Comparison of ENCODE assay signal across 7 cellular contexts in genomic region chr5:93022211-93022610, GRCh38.
"Had no signal": no experiment of that assay in that cellular context is flagged by ENCODE, and none has a peak within 500 bp of the region (broad histone marks: within the 10 kb centered on the region; RNA-seq: fewer than 3 reads in every experiment).

No MANE protein-coding gene starts in this region.

- ATAC-seq: GM23338, K562 had no signal

- FAIRE-seq: H1, H54, HTR-8/SVneo, K562 had no signal

- DNase-seq: H9, KG1 had no signal

- H3K4me3 ChIP-seq: GM23338, K562 had no signal
